In the genomic region with DNA sequence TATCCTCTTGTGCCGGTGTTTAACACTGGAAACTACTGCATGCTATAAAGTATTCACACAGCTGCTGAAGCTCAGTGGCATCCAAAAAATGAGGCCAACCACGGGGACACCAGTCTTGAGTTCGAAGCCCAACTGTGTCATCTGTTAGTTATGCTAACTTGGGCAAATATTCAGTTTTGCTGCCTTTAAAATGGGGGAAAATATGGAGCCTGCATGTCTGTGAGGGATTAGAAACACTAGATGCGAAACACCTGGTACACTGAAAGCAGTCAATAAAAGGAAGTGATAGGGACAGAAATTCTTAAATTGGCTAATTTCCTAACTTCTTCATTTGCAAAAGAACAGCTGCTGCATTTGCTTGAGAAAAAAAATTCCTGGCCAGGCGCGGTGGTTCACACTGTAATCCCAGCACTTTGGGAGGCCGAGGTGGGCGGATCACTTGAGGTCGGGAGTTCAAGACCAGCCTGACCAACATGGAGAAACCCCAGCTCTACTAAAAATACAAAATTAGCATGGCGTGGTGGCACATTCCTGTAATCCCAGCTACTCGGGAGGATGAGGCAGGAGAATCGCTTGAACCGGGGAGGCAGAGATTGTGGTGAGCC, we compare ENCODE assay signal across 2 cellular contexts.
TF ChIP-seq lines count a peak whose summit lies in the region.

No MANE protein-coding gene starts in this region.

TF ChIP-seq in IMR-90, 13 proteins besides CTCF, POLR2A, EP300 and RAD21:
- TF ChIP-seq MXI1 (IDR thresholded peaks at IDR 0.05; ENCODE audit: borderline replicate concordance, low read depth, low read length): no peak
- TF ChIP-seq RCOR1 (IDR thresholded peaks at IDR 0.05; ENCODE audit: insufficient replicate concordance, low read length): no peak
- TF ChIP-seq MAZ (IDR thresholded peaks at IDR 0.05; ENCODE audit: borderline replicate concordance, low read depth, low read length): no peak
- no peak for TF ChIP-seq RFX5 (IDR thresholded peaks at IDR 0.05; ENCODE audit: low read depth, low read length)
- no peak for TF ChIP-seq CEBPB (IDR thresholded peaks at IDR 0.05; ENCODE audit: low read depth, low read length)
- TF ChIP-seq CHD1 (IDR thresholded peaks at IDR 0.05; ENCODE audit: low read depth, low read length): no peak
- no peak for TF ChIP-seq SMC3 (IDR thresholded peaks at IDR 0.05; ENCODE audit: low read depth, low read length)
- TF ChIP-seq, protein P1, sequence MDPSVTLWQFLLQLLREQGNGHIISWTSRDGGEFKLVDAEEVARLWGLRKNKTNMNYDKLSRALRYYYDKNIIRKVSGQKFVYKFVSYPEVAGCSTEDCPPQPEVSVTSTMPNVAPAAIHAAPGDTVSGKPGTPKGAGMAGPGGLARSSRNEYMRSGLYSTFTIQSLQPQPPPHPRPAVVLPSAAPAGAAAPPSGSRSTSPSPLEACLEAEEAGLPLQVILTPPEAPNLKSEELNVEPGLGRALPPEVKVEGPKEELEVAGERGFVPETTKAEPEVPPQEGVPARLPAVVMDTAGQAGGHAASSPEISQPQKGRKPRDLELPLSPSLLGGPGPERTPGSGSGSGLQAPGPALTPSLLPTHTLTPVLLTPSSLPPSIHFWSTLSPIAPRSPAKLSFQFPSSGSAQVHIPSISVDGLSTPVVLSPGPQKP (IDR thresholded peaks at IDR 0.05; ENCODE audit: borderline replicate concordance, low read depth, low read length): no peak
- TF ChIP-seq NFE2L2 (IDR thresholded peaks at IDR 0.05; ENCODE audit: low read depth, low read length): no peak
- TF ChIP-seq, protein P2, sequence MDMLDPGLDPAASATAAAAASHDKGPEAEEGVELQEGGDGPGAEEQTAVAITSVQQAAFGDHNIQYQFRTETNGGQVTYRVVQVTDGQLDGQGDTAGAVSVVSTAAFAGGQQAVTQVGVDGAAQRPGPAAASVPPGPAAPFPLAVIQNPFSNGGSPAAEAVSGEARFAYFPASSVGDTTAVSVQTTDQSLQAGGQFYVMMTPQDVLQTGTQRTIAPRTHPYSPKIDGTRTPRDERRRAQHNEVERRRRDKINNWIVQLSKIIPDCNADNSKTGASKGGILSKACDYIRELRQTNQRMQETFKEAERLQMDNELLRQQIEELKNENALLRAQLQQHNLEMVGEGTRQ (IDR thresholded peaks at IDR 0.05; ENCODE audit: low read depth, low read length): no peak
- no peak for TF ChIP-seq BHLHE40 (IDR thresholded peaks at IDR 0.05; ENCODE audit: low read depth, low read length)

TF ChIP-seq in H1, 55 proteins besides CTCF, POLR2A, EP300 and RAD21:
- TF ChIP-seq, protein P3, sequence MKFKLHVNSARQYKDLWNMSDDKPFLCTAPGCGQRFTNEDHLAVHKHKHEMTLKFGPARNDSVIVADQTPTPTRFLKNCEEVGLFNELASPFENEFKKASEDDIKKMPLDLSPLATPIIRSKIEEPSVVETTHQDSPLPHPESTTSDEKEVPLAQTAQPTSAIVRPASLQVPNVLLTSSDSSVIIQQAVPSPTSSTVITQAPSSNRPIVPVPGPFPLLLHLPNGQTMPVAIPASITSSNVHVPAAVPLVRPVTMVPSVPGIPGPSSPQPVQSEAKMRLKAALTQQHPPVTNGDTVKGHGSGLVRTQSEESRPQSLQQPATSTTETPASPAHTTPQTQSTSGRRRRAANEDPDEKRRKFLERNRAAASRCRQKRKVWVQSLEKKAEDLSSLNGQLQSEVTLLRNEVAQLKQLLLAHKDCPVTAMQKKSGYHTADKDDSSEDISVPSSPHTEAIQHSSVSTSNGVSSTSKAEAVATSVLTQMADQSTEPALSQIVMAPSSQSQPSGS (IDR thresholded peaks at IDR 0.05; ENCODE audit: low read length): no peak
- TF ChIP-seq TEAD4 (IDR thresholded peaks at IDR 0.05; ENCODE audit: low read depth, low read length): 0 out of 2 replicates have a peak, but pooled peaks have one; percentile 2
